In the genomic region with DNA sequence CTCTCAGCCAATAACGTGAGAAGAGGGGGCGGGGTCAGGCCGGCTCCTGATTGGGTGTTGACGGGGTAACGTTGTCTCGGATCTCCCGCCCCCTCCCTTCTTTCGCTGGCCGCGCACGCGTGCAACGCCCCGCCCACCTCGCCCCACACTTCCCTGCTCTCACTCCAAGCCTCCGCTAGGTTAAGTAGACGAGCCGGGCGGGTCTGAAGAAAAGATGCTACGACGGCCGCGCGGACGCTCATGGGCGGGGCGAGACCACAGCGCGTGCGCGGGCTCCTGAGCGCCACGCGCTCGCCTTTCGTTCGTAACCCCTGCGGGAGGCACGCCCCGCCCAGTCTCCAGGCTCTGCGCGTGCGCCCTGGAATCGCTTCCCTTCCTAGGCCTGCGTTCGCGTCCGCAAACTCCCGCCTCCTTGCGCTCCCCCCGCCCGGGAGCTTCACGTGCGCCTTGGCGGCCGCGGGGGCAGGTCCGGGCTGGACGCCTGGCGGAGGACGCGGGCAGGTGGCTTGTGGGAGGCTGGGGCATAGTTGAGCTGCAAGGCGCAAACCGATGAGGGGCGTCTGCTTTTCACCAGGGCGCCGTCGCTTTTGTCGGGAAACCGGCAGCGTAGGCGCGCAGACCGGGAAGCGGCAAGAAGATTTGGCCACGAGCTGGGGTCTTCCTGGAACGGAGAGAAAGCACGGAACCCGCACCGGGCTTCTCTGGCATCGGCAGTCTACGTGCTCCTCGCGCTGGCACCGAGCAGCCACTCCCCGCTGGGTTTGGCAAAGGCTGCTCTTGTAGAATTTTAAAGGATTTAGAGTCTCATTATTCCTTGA, we compare ENCODE assay signal across 8 cellular contexts. TPM values are rescaled to one million over a fixed set of nuclear protein-coding genes. Genes with fewer than 3 reads are reported as not detected.
DNase-seq lines count a peak whose midpoint lies in the region; ATAC-seq, FAIRE-seq and TF ChIP-seq lines count a peak whose summit lies in the region.

No MANE protein-coding gene starts in this region.

- peaks cover 15% of the 10 kb centered on the region for H3K4me1 ChIP-seq in adipocyte (ENCODE audit: control insufficient read depth, insufficient read depth, low read length)
- peaks cover 8% of the 10 kb centered on the region for H3K4me1 ChIP-seq in cardiac muscle cell (ENCODE audit: low read depth)
- peaks cover 6% of the 10 kb centered on the region for H3K4me1 ChIP-seq in parathyroid adenoma
- peaks cover 0 to 38% (median 16%) of the 10 kb centered on the region in 4 donors for H3K4me1 ChIP-seq in tibial nerve

- TF ChIP-seq EP300 in tibial nerve (IDR thresholded peaks at IDR 0.05), result peak; percentile 92 to 96

- WGBS in tibial nerve, 2 donors, result 0 to 1% methylated on average over 71 to 78 of the region's 86 CpGs

- peak overlapping the region; percentile 65 for H2AFZ ChIP-seq in parathyroid adenoma

- peak overlapping the region; percentile 92 for H3K4me2 ChIP-seq in parathyroid adenoma (ENCODE audit: low read length)

- H3K4me3 ChIP-seq in adipocyte (ENCODE audit: low read length), result peak overlapping the region; percentile 86
- peak overlapping the region; percentile 74 for H3K4me3 ChIP-seq in cardiac muscle cell
- H3K4me3 ChIP-seq in parathyroid adenoma (ENCODE audit: low read depth, low read length), result peak overlapping the region; percentile 77
- peak overlapping the region; percentile 70 to 92 (median 84) for H3K4me3 ChIP-seq in tibial nerve

- no peaks in the 10 kb centered on the region for H3K9me3 ChIP-seq in adipocyte (ENCODE audit: control insufficient read depth, low read length)
- H3K9me3 ChIP-seq in cardiac muscle cell (ENCODE audit: low read depth), result no peaks in the 10 kb centered on the region
- no peaks in the 10 kb centered on the region for H3K9me3 ChIP-seq in parathyroid adenoma (ENCODE audit: control insufficient read depth, low read length)
- H3K9me3 ChIP-seq in tibial nerve, result no peaks in the 10 kb centered on the region

- ATAC-seq in HG02798 (IDR thresholded peaks at IDR 0.05; ENCODE audit: poor library complexity, unreplicated experiment), result peak; percentile 85

- H3K36me3 ChIP-seq in adipocyte (ENCODE audit: control insufficient read depth, insufficient read depth, low read length, severe bottlenecking), result no peaks in the 10 kb centered on the region
- H3K36me3 ChIP-seq in cardiac muscle cell, result no peaks in the 10 kb centered on the region
- H3K36me3 ChIP-seq in parathyroid adenoma (ENCODE audit: control insufficient read depth, insufficient read depth, low read length), result no peaks in the 10 kb centered on the region
- no peaks in the 10 kb centered on the region for H3K36me3 ChIP-seq in tibial nerve

- H3K79me2 ChIP-seq in parathyroid adenoma, result no peaks in the 10 kb centered on the region

- DNase-seq in GM12891 (ENCODE audit: insufficient read length, low spot score), result peak; percentile 88
- peak; percentile 92 for DNase-seq in NCI-H1417 treated with DMSO at 0.1 percent for 48 hours (lab: John Stamatoyannopoulos, UW)
- peak; percentile 95 to 96 for DNase-seq in SW 1271 (lab: John Stamatoyannopoulos, UW)
- DNase-seq in adipocyte (ENCODE audit: low read depth), result peak; percentile 99
- peak; percentile 99 to 100 for DNase-seq in cardiac muscle cell (ENCODE audit: low read depth in 1 of 2, low spot score in 1 of 2)
- DNase-seq in tibial nerve (ENCODE audit: low spot score in 2 of 2), result peak; percentile 100

- TF ChIP-seq CTCF in cardiac muscle cell (IDR thresholded peaks at IDR 0.05; ENCODE audit: low read depth, low read length) (peak; percentile 14), parathyroid adenoma (IDR thresholded peaks at IDR 0.05) (peak; percentile 5), tibial nerve (IDR thresholded peaks at IDR 0.05) (peak in 4 of 5 experiments; percentile 25 to 81 (median 52))

- H3K27me3 ChIP-seq in adipocyte (replicated peaks; ENCODE audit: control insufficient read depth, insufficient read depth, low read length) (no peaks in the 10 kb centered on the region), cardiac muscle cell (no peaks in the 10 kb centered on the region), parathyroid adenoma (ENCODE audit: control insufficient read depth, insufficient read depth, low read length) (no peaks in the 10 kb centered on the region), tibial nerve (no peaks in the 10 kb centered on the region)

- peak; percentile 100 for FAIRE-seq in GM12891 (lab: Jason Lieb, UNC)

- TF ChIP-seq POLR2A in GM12891 (IDR thresholded peaks at IDR 0.05; ENCODE audit: low read depth, low read length) (peak; percentile 64), tibial nerve (IDR thresholded peaks at IDR 0.05) (peak; percentile 73 to 78)

- H3K27ac ChIP-seq in cardiac muscle cell (peak overlapping the region; percentile 87), parathyroid adenoma (peak overlapping the region; percentile 82), tibial nerve (peak overlapping the region; percentile 86 to 96 (median 94))

- H3K9ac ChIP-seq in adipocyte (ENCODE audit: low read length) (peak overlapping the region; percentile 93), parathyroid adenoma (peak overlapping the region; percentile 5)

TF ChIP-seq in GM12891, 5 proteins besides CTCF, POLR2A, EP300 and RAD21:
- TF ChIP-seq PAX5 (IDR thresholded peaks at IDR 0.05; ENCODE audit: insufficient read depth, low read length, severe bottlenecking) (no peak), SPI1 (IDR thresholded peaks at IDR 0.05; ENCODE audit: low read depth, low read length) (peak; percentile 32; the same call in 1 of the 2 replicates), TAF1 (IDR thresholded peaks at IDR 0.05; ENCODE audit: low read depth, low read length) (0 out of 2 replicates have a peak, but pooled peaks have one; percentile 57), POU2F2 (IDR thresholded peaks at IDR 0.05; ENCODE audit: low read depth, low read length) (no peak), POLR2AphosphoS5 (IDR thresholded peaks at IDR 0.05; ENCODE audit: low read depth, low read length) (peak; percentile 69; the same call in 1 of the 2 replicates)

RNA-seq across cellular contexts. Expression of a gene that starts 0.5 kb away (rescaled TPM):
- 15.3 TPM for polyA plus RNA-seq in GM12891 (2012; ENCODE audit: low read depth, missing spikeins)
- 14.0 and 17.7 TPM in 2 replicates for total RNA-seq in cardiac muscle cell
- polyA plus RNA-seq in cardiac muscle cell, result 38.9 and 39.2 TPM in 2 replicates
- 10 to 100 TPM; 21.8 to 45.9 (median 29.0) TPM for total RNA-seq in tibial nerve

Comparison
In these comparisons a context has a peak if more than half of its experiments do, and no peak if none do; other contexts are left out.
1. Peak in every context shown above with its lines: DNase-seq, ATAC-seq, H3K4me3 ChIP-seq and H3K27ac ChIP-seq.